In the genomic region with DNA sequence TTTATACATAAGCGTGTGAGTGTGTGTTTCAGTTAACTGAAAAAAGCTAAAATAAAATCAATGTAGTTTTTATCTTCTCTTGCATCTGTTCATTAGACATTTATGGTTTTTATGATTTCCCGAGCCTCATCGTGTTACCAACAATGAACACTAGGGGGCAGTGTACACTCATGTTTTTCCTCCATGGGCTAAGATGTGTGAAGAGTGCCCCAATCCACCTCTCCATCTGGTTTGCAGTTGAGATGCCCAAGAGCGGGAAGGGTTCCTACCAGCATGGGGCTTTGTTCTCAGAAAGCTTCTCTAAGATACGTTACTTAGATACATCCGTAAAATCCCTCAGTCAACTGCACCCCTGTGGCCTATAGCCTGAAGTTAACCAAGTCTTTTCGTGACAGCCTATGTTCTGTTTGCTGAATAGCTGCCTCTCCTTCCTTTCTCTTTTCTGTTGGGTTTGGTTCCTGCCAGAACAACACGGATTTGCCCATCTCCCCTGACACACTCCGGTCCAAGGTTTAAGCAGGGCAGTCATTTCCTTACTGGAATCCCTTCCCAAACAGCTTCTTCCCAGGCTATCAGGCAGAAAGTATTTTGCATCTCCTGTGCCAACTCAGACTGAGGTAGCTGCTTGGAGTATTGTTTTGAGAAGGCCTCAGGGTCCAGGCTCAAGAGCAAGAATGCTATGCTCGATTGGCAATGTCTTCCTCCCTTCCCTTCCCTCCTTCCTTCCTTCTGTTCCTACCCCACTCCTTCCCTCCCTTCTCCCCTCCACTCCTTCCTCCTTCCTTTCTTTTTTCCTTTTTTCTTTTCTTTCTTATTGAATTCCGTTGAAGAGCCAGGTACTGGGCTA, we compare ENCODE assay signal across 8 cellular contexts. TPM values are rescaled to one million over a fixed set of nuclear protein-coding genes. Genes with fewer than 3 reads are reported as not detected.
A peak's percentile ranks its signal among the peaks of the same experiment; 100 is the strongest.
DNase-seq lines count a peak whose midpoint lies in the region; ATAC-seq and TF ChIP-seq lines count a peak whose summit lies in the region.

No MANE protein-coding gene starts in this region.

- H3K4me2 ChIP-seq in neural progenitor cell: no peak overlapping the region

- peaks cover 9% of the 10 kb centered on the region for H3K4me1 Mint-ChIP-seq in neural progenitor cell

- no peaks in the 10 kb centered on the region for H3K79me2 ChIP-seq in neural progenitor cell (ENCODE audit: low read depth)

- H3K4me3 Mint-ChIP-seq in neural progenitor cell: no peak overlapping the region

- H3K4me3 ChIP-seq in BJ (ENCODE audit: low read depth, low read length) (no peak overlapping the region), fibroblast of mammary gland (ENCODE audit: control insufficient read depth, low read depth, low read length) (no peak overlapping the region), neural progenitor cell (no peak overlapping the region)

- no peak for DNase-seq in BJ (ENCODE audit: low read depth)
- peak; percentile 41 for DNase-seq in NCI-H2227 (lab: John Stamatoyannopoulos, UW; ENCODE audit: unreplicated experiment)
- DNase-seq in activated CD8-positive, alpha-beta memory T cell treated with anti-CD3 and anti-CD28 coated beads, Interleukin-2, amount 50 U/mL, for 48 hours: peak; percentile 69
- DNase-seq in fibroblast of mammary gland (ENCODE audit: low read depth): peak; percentile 65
- peak; percentile 63 for DNase-seq in neural progenitor cell (ENCODE audit: low spot score)

- H3K27me3 ChIP-seq in BJ (ENCODE audit: control insufficient read depth, insufficient read depth, low read length) (no peaks in the 10 kb centered on the region; the same call in 1 of the 2 replicates), neural progenitor cell (no peaks in the 10 kb centered on the region)

- no peaks in the 10 kb centered on the region for H4K20me1 ChIP-seq in neural progenitor cell (ENCODE audit: low read depth)

- no peak overlapping the region for H3K27ac Mint-ChIP-seq in neural progenitor cell

- POLR2A ChIA-PET in BJ (lab: Charles Lee): interaction anchor here (1.3 kb wide), 1 partner anchor 12 kb away, joined by 4 read pairs; a partner anchor contains a TSS

- peaks cover 4% of the 10 kb centered on the region for H3K27me3 Mint-ChIP-seq in neural progenitor cell (ENCODE audit: insufficient read depth, low read depth)

- H3K36me3 ChIP-seq in BJ (ENCODE audit: control insufficient read depth, insufficient read depth, low read length) (no peaks in the 10 kb centered on the region), neural progenitor cell (no peaks in the 10 kb centered on the region)

- CTCF ChIA-PET in BJ (lab: Yijun Ruan, JAX): interaction anchor here (0.6 to 5.1 kb wide), 32 partner anchors 7 to 1896 kb away, joined by 3 to 68 read pairs (median 4); a partner anchor contains a TSS

- no peaks in the 10 kb centered on the region for H3K36me3 Mint-ChIP-seq in neural progenitor cell

- no peak overlapping the region for H3K9ac ChIP-seq in neural progenitor cell

- peaks cover 18% of the 10 kb centered on the region for H3F3A ChIP-seq in neural progenitor cell (ENCODE audit: low read depth)

- H3K9me3 ChIP-seq in neural progenitor cell (ENCODE audit: low read depth): no peaks in the 10 kb centered on the region

- peaks cover 7% of the 10 kb centered on the region for H3K9me3 Mint-ChIP-seq in neural progenitor cell

- peak; percentile 57 for ATAC-seq in GM18870 (IDR thresholded peaks at IDR 0.05; ENCODE audit: unreplicated experiment)
- no peak for ATAC-seq in HG03039 (IDR thresholded peaks at IDR 0.05; ENCODE audit: unreplicated experiment)
- no peak for ATAC-seq in HG02852 (IDR thresholded peaks at IDR 0.05; ENCODE audit: unreplicated experiment)

- no peak overlapping the region for H3K27ac ChIP-seq in neural progenitor cell

- H2AFZ ChIP-seq in neural progenitor cell (replicated peaks): peak overlapping the region; percentile 54

- peaks cover 11% of the 10 kb centered on the region for H3K4me1 ChIP-seq in neural progenitor cell

- TF ChIP-seq CTCF in BJ (IDR thresholded peaks at IDR 0.05; ENCODE audit: insufficient read depth, low read depth, low read length): peak; percentile 76
- peak; percentile 72 for TF ChIP-seq CTCF in fibroblast of mammary gland (conservative IDR thresholded peaks at IDR 0.05; ENCODE audit: control insufficient read depth, insufficient read depth, low read depth, low read length)
- peak; percentile 82 for TF ChIP-seq CTCF in neural progenitor cell (IDR thresholded peaks at IDR 0.05)

RNA-seq across cellular contexts. Expression of a gene that starts 12.9 kb away (rescaled TPM):
- 48.4 and 71.0 TPM in 2 replicates for polyA plus RNA-seq in BJ (2011; rRNA removed)
- polyA minus RNA-seq in BJ (2011; rRNA and poly(A)+ RNA removed): 61.9 and 120 TPM in 2 replicates
- 70.5 and 82.3 TPM in 2 replicates for total RNA-seq in neural progenitor cell (ENCODE audit: low replicate concordance)
